ENCODE assay signal across 13 cellular contexts in the genomic region with DNA sequence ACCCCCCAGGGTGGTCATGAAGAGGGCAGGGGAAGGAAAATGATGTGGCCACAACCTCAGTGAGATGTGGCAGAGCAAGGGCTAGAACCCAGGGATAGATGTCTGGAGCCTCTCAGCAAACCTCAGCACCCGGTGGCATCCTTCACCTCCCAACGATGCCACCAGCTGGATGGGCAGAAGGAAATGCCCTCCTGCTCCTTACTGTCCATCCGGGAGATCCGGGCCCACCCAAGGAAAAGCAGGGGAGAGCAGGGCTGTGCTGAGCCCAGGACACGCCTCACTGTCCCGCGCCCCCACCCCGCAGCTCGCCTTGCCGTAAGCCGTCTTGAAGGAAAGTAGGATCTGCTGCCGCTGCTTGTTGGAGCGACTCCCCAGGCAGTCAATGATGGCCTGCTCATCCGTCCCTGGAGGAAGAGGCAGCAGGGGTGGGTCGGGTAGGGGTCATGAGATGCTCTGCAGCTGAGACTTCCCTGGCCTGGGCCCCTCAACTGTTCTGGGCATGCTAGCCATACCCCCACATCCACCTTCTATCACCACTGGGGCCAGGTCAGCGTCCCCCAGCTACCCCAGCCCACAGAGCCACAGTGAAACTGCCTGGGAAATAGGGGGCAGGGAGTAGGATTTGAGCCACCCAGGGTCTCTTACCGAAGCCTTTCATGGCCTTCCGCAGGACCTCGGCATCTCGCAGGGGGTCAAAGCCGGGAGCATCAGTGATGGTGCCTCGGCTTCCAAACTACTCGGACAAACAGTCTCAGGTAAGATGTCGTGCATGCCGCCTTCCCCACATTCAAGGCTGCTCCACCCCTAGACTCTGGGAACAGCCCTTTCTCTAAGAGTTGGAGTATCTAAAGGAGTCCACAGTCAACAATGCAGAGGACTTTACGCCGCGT. TPM values are rescaled to one million over a fixed set of nuclear protein-coding genes. Genes with fewer than 3 reads are reported as not detected.
DNase-seq lines count a peak whose midpoint lies in the region; ATAC-seq, FAIRE-seq and TF ChIP-seq lines count a peak whose summit lies in the region.
"Had no signal": no experiment of that assay in that cellular context is flagged by ENCODE, and none has a peak within 500 bp of the region (broad histone marks: within the 10 kb centered on the region; RNA-seq: fewer than 3 reads in every experiment).

No MANE protein-coding gene starts in this region.

- no peak overlapping the region for H3K4me2 ChIP-seq in K562 (ENCODE audit: insufficient read depth, low read length)

- no peaks in the 10 kb centered on the region for H3K9me3 Mint-ChIP-seq in activated CD4-positive, alpha-beta T cell treated with anti-CD3 and anti-CD28 coated beads for 36 hours (ENCODE audit: low read depth)
- H3K9me3 Mint-ChIP-seq in memory B cell: no peaks in the 10 kb centered on the region
- H3K9me3 Mint-ChIP-seq: T-helper 1 cell treated with Interleukin-12 subunit alpha and Interleukin-12 subunit beta and Interleukin-4 antibody, amounts not matched to agents 30 μg/mL and 1 μg/mL, for 36 hours had no signal

- H3K9me1 ChIP-seq in K562 (ENCODE audit: control insufficient read depth, insufficient read depth, low read length): peaks cover 11% of the 10 kb centered on the region

- H3K27ac Mint-ChIP-seq in activated CD4-positive, alpha-beta T cell treated with anti-CD3 and anti-CD28 coated beads for 36 hours: peak overlapping the region; percentile 87
- H3K27ac Mint-ChIP-seq in memory B cell: peak overlapping the region; percentile 73
- H3K27ac Mint-ChIP-seq: T-helper 1 cell treated with Interleukin-12 subunit alpha and Interleukin-12 subunit beta and Interleukin-4 antibody, amounts not matched to agents 30 μg/mL and 1 μg/mL, for 36 hours had no signal

- no TSS peak for BruUV-seq in K562 (replicated peaks; lab: Mats Ljungman, UMichigan)

- CTCF ChIA-PET in activated CD4-positive, alpha-beta T cell treated with anti-CD3 and anti-CD28 coated beads for 36 hours (lab: Charles Lee): interaction anchor here (0.6 kb wide), 1 partner anchor 45 kb away, joined by 3 read pairs; no protein-coding TSS in a partner anchor
- CTCF ChIA-PET in K562 (lab: Yijun Ruan, JAX; ENCODE audit: low intra/inter-chr PET ratio): interaction anchor here (0.6 kb wide), 1 partner anchor 56 kb away, joined by 3 read pairs; no protein-coding TSS in a partner anchor

- in situ Hi-C loops in K562 (cut with MboI): no loop called here

- no peak overlapping the region for H3K4me3 ChIP-seq in K562
- H3K4me3 ChIP-seq in body of pancreas: no peak overlapping the region
- no peak overlapping the region for H3K4me3 ChIP-seq in SJCRH30

- H3K9me3 ChIP-seq in K562 (replicated peaks; ENCODE audit: control insufficient read depth, insufficient read depth, low read depth, low read length) (no peaks in the 10 kb centered on the region), body of pancreas (no peaks in the 10 kb centered on the region), SJCRH30 (replicated peaks) (no peaks in the 10 kb centered on the region)

- H3K9ac ChIP-seq in K562 (ENCODE audit: insufficient read depth in 1 of 2, low read depth in 2 of 2, low read length in 2 of 2): 0 out of 4 replicates have a peak overlapping the region, but pooled peaks of 1 of the 2 experiments have one; percentile 32

- peaks cover 13% of the 10 kb centered on the region; the same call in 1 of the 2 replicates for H4K20me1 ChIP-seq in K562 (replicated peaks; ENCODE audit: control insufficient read depth, insufficient read depth, low read length)

- H2AFZ ChIP-seq in K562 (ENCODE audit: low read depth, low read length): no peak overlapping the region

- TF ChIP-seq EP300 in K562 (IDR thresholded peaks at IDR 0.05; ENCODE audit: low read length): no peak

- ATAC-seq in activated CD4-positive, alpha-beta T cell treated with anti-CD3 and anti-CD28 coated beads for 36 hours: no peak
- ATAC-seq in K562 (no peak), memory B cell (ENCODE audit: low read depth) (no peak), body of pancreas (no peak), HG02870 (IDR thresholded peaks at IDR 0.05; ENCODE audit: unreplicated experiment) (no peak)

- H3K4me1 Mint-ChIP-seq in activated CD4-positive, alpha-beta T cell treated with anti-CD3 and anti-CD28 coated beads for 36 hours: peaks cover 11% of the 10 kb centered on the region
- peaks cover 7% of the 10 kb centered on the region for H3K4me1 Mint-ChIP-seq in memory B cell

- WGBS in K562 (ENCODE audit: insufficient coverage, low coverage, missing lambda C conversion rate): 93% methylated on average over 25 of the region's 28 CpGs
- WGBS in body of pancreas, 2 donors: 90 to 93% methylated on average over 19 to 28 of the region's 28 CpGs

- intact Hi-C loops in activated CD4-positive, alpha-beta T cell treated with anti-CD3 and anti-CD28 coated beads for 36 hours (cut with DNase I, micrococcal nuclease): no loop called here
- intact Hi-C loops in K562 (cut with micrococcal nuclease) (no loop called here), body of pancreas (cut with DNase I) (no loop called here)

- TF ChIP-seq POLR2A in K562 (conservative IDR thresholded peaks at IDR 0.05): no peak
- no peak for TF ChIP-seq POLR2A in body of pancreas (IDR thresholded peaks at IDR 0.05)

- H3K27me3 ChIP-seq in K562 (ENCODE audit: control insufficient read depth in 2 of 2, insufficient read depth in 2 of 2, low read length in 2 of 2) (no peaks in the 10 kb centered on the region), body of pancreas (no peaks in the 10 kb centered on the region), SJCRH30 (no peaks in the 10 kb centered on the region)

- H3K4me3 Mint-ChIP-seq in activated CD4-positive, alpha-beta T cell treated with anti-CD3 and anti-CD28 coated beads for 36 hours: no peak overlapping the region
- H3K4me3 Mint-ChIP-seq in memory B cell: no peak overlapping the region
- H3K4me3 Mint-ChIP-seq: T-helper 1 cell treated with Interleukin-12 subunit alpha and Interleukin-12 subunit beta and Interleukin-4 antibody, amounts not matched to agents 30 μg/mL and 1 μg/mL, for 36 hours had no signal

- H3K36me3 ChIP-seq in K562 (ENCODE audit: control insufficient read depth, insufficient read depth, low read length) (peaks cover 84% of the 10 kb centered on the region), body of pancreas (replicated peaks in 1 of 2; ENCODE audit: insufficient read depth in 1 of 2, low read depth in 2 of 2) (peaks cover 0 to 15% of the 10 kb centered on the region in 2 donors), SJCRH30 (no peaks in the 10 kb centered on the region)

- H3K36me3 Mint-ChIP-seq in activated CD4-positive, alpha-beta T cell treated with anti-CD3 and anti-CD28 coated beads for 36 hours (ENCODE audit: low read depth): peaks cover 33% of the 10 kb centered on the region
- peaks cover 26% of the 10 kb centered on the region for H3K36me3 Mint-ChIP-seq in memory B cell

- POLR2A ChIA-PET in activated CD4-positive, alpha-beta T cell treated with anti-CD3 and anti-CD28 coated beads for 36 hours (lab: Charles Lee): interaction anchor here (0.7 to 1.6 kb wide), 2 partner anchors 21 to 39 kb away, joined by 3 read pairs; partner anchors contain the start of gene ANXA11
- POLR2A ChIA-PET in K562 (lab: Yijun Ruan, JAX): interaction anchor here (0.6 to 1.2 kb wide), 3 partner anchors 9 to 35 kb away, joined by 3 to 4 read pairs (median 3); no protein-coding TSS in a partner anchor

- H3K4me1 ChIP-seq in K562 (replicated peaks in 1 of 2; ENCODE audit: control insufficient read depth in 2 of 2, insufficient read depth in 2 of 2, low read length in 2 of 2) (peaks cover 0 to 17% of the 10 kb centered on the region in 2 experiments; a peak in 3 of 5 replicates), body of pancreas (no peaks in the 10 kb centered on the region), SJCRH30 (peaks cover 33% of the 10 kb centered on the region)

- TF ChIP-seq CTCF in K562 (IDR thresholded peaks at IDR 0.05 in 2 of 3, conservative IDR thresholded peaks at IDR 0.05 in 1 of 3; ENCODE audit: insufficient read depth in 2 of 3, low read depth in 1 of 3, low read length in 3 of 3) (no peak), body of pancreas (IDR thresholded peaks at IDR 0.05) (no peak)

- no peaks in the 10 kb centered on the region for H3K79me2 ChIP-seq in K562 (ENCODE audit: control insufficient read depth, insufficient read depth, low read length)

- TF ChIP-seq RAD21 in K562 (CRISPR knock-in tag; conservative IDR thresholded peaks at IDR 0.05 in 1 of 2, IDR thresholded peaks at IDR 0.05 in 1 of 2): no peak

- H3K27ac ChIP-seq in K562 (ENCODE audit: extremely low read depth, low read depth, low read length) (no peak overlapping the region), temporal lobe (ENCODE audit: low read depth, low read length) (peak overlapping the region; percentile 76), body of pancreas (no peak overlapping the region), SJCRH30 (no peak overlapping the region; the same call in 1 of the 2 replicates)

- no peaks in the 10 kb centered on the region for H3K27me3 Mint-ChIP-seq in activated CD4-positive, alpha-beta T cell treated with anti-CD3 and anti-CD28 coated beads for 36 hours
- no peaks in the 10 kb centered on the region for H3K27me3 Mint-ChIP-seq in memory B cell

- no peak for FAIRE-seq in K562 (lab: Jason Lieb, UNC)
- FAIRE-seq: A204.1, islet of Langerhans had no signal

- DNase-seq in activated CD4-positive, alpha-beta T cell treated with anti-CD3 and anti-CD28 coated beads for 36 hours: no peak
- DNase-seq in activated CD4-positive, alpha-beta T cell treated with anti-CD3 and anti-CD28 coated beads, Interleukin-2, amount 50 U/mL, for 48 hours: no peak
- DNase-seq in K562 (ENCODE audit: extremely low read depth in 1 of 4, low spot score in 3 of 4): no peak
- no peak for DNase-seq in memory B cell (ENCODE audit: low spot score in 2 of 2)
- no peak for DNase-seq in body of pancreas
- no peak for DNase-seq in SJCRH30
- DNase-seq: DMS53 had no signal

RNA-seq across cellular contexts. Expression of gene PLAC9, which starts 34.3 kb away (rescaled TPM):
- not detected for total RNA-seq in activated CD4-positive, alpha-beta T cell treated with anti-CD3 and anti-CD28 coated beads for 36 hours
- total RNA-seq in K562 (2011; cell fraction: chromatin; rRNA removed; ENCODE audit: low replicate concordance): not detected in 2 replicates
- total RNA-seq in K562 (2011; cell fraction: nucleolus; rRNA removed): not detected in 2 replicates
- not detected in 2 replicates for total RNA-seq in K562 (2011; cell fraction: nucleoplasm; rRNA removed)
- total RNA-seq in K562 (2014; rRNA removed) (not detected in 2 replicates), K562 (2014; rRNA removed; fragmentation: Illumina TruSeq; extraction: Trizol) (not detected in 2 replicates), K562 (2015; rRNA removed; fragmentation: Illumina TruSeq; extraction: Trizol) (not detected in 2 replicates), K562 (2021) (not detected in 2 replicates), temporal lobe (1.7 TPM), body of pancreas (10 to 100 TPM in 1 of 2 donors, 1 to 10 TPM in 1; 6.5 to 39.9 TPM)
- polyA plus RNA-seq in K562 (2011; rRNA removed) (not detected in 2 replicates), K562 (2014; fragmentation: Illumina TruSeq; extraction: Trizol) (not detected in 2 replicates), K562 (2014; fragmentation: Nextera tagmentation; extraction: Ambion mirVana) (not detected), K562 (2014; rRNA removed) (not detected in 2 replicates)
- polyA plus RNA-seq in K562 (2011; cell fraction: cytosol; rRNA removed): not detected in 2 replicates
- not detected in 2 replicates for polyA plus RNA-seq in K562 (2011; cell fraction: nucleus; rRNA removed)
- 0.20 TPM in 1 of 2 replicates, not detected in the other for polyA plus RNA-seq in K562 (2012)
- polyA minus RNA-seq in K562 (2011; rRNA and poly(A)+ RNA removed): not detected in 2 replicates
- polyA minus RNA-seq in K562 (2011; cell fraction: cytosol; rRNA and poly(A)+ RNA removed): not detected in 2 replicates
- not detected in 2 replicates for polyA minus RNA-seq in K562 (2011; cell fraction: nucleus; rRNA and poly(A)+ RNA removed)
- 4.7 and 7.2 TPM in 2 replicates for total RNA-seq in SJCRH30 (2014; rRNA removed; shearing (Covaris generic))
- polyA plus RNA-seq: neural cell had no signal

RNA-seq across cellular contexts. Expression of gene ANXA11, which starts 38.5 kb away (rescaled TPM):
- 100 to 1,000 TPM; 256 to 348 TPM for total RNA-seq in activated CD4-positive, alpha-beta T cell treated with anti-CD3 and anti-CD28 coated beads for 36 hours
- total RNA-seq in K562 (2011; cell fraction: chromatin; rRNA removed; ENCODE audit: low replicate concordance): 76.5 and 119 TPM in 2 replicates
- total RNA-seq in K562 (2011; cell fraction: nucleolus; rRNA removed): 60.7 and 61.5 TPM in 2 replicates
- total RNA-seq in K562 (2011; cell fraction: nucleoplasm; rRNA removed): 69.1 and 105 TPM in 2 replicates
- total RNA-seq in K562 (2014; rRNA removed) (109 and 153 TPM in 2 replicates), K562 (2014; rRNA removed; fragmentation: Illumina TruSeq; extraction: Trizol) (107 and 116 TPM in 2 replicates), K562 (2015; rRNA removed; fragmentation: Illumina TruSeq; extraction: Trizol) (148 and 173 TPM in 2 replicates), K562 (2021) (182 and 201 TPM in 2 replicates), temporal lobe (3.2 TPM), body of pancreas (10 to 100 TPM; 68.2 to 71.9 TPM)
- polyA plus RNA-seq in K562 (2011; rRNA removed) (110 and 146 TPM in 2 replicates), K562 (2014; fragmentation: Illumina TruSeq; extraction: Trizol) (212 and 243 TPM in 2 replicates), K562 (2014; fragmentation: Nextera tagmentation; extraction: Ambion mirVana) (10 to 100 TPM; 43.6 to 70.0 TPM), K562 (2014; rRNA removed) (95.7 and 97.6 TPM in 2 replicates)
- 75.9 and 170 TPM in 2 replicates for polyA plus RNA-seq in K562 (2011; cell fraction: cytosol; rRNA removed)
- 61.3 and 66.0 TPM in 2 replicates for polyA plus RNA-seq in K562 (2011; cell fraction: nucleus; rRNA removed)
- polyA plus RNA-seq in K562 (2012): 265 and 356 TPM in 2 replicates
- 62.3 and 65.3 TPM in 2 replicates for polyA minus RNA-seq in K562 (2011; rRNA and poly(A)+ RNA removed)
- polyA minus RNA-seq in K562 (2011; cell fraction: cytosol; rRNA and poly(A)+ RNA removed): 86.2 and 98.5 TPM in 2 replicates
- polyA minus RNA-seq in K562 (2011; cell fraction: nucleus; rRNA and poly(A)+ RNA removed): 25.7 and 32.5 TPM in 2 replicates
- total RNA-seq in SJCRH30 (2014; rRNA removed; shearing (Covaris generic)): 36.2 and 39.5 TPM in 2 replicates
- polyA plus RNA-seq: neural cell had no signal
